Comparison of ENCODE assay signal across 26 cellular contexts in genomic region chr4:159780196-159780922, GRCh38.
"Had no signal": no experiment of that assay in that cellular context is flagged by ENCODE, and none has a peak within 500 bp of the region (broad histone marks: within the 10 kb centered on the region; RNA-seq: fewer than 3 reads in every experiment).

No MANE protein-coding gene starts in this region.

- H3K36me3 ChIP-seq: colonic mucosa, esophagus muscularis mucosa, esophagus squamous epithelium, gastrocnemius medialis, gastroesophageal sphincter, heart left ventricle, heart right ventricle had no signal

- ATAC-seq: effector memory CD8-positive, alpha-beta T cell; esophagus mucosa; foreskin keratinocyte; gastrocnemius medialis; gastroesophageal sphincter; heart left ventricle; heart right ventricle had no signal

- H3K27me3 ChIP-seq: colonic mucosa, esophagus muscularis mucosa, esophagus squamous epithelium, foreskin keratinocyte, gastrocnemius medialis, gastroesophageal sphincter, heart left ventricle, heart right ventricle, hepatocyte had no signal

- DNase-seq: colonic mucosa; cortex of kidney; dermis blood vessel endothelial cell; dorsolateral prefrontal cortex; effector CD4-positive, alpha-beta T cell; effector CD8-positive, alpha-beta T cell; effector memory CD4-positive, alpha-beta T cell; effector memory CD8-positive, alpha-beta T cell; endodermal cell; erythroblast; esophagus squamous epithelium; foreskin fibroblast; foreskin keratinocyte; foreskin melanocyte; gastrocnemius medialis; glutamatergic neuron; head of caudate nucleus; heart left ventricle; heart right ventricle had no signal

- H3K4me3 ChIP-seq: colonic mucosa, coronary artery, dorsolateral prefrontal cortex, esophagus muscularis mucosa, esophagus squamous epithelium, gastrocnemius medialis, gastroesophageal sphincter, heart left ventricle, heart right ventricle, hepatocyte had no signal

- H3K27ac Mint-ChIP-seq: dendritic cell treated with granulocyte-macrophage colony-stimulating factor and Interleukin-4, amounts not matched to agents 40 ng/mL and 50 ng/mL, for 4 days; effector memory CD8-positive, alpha-beta T cell; endodermal cell had no signal

- H3K9me3 Mint-ChIP-seq: dendritic cell treated with granulocyte-macrophage colony-stimulating factor and Interleukin-4, amounts not matched to agents 40 ng/mL and 50 ng/mL, for 4 days; endodermal cell had no signal

- H3K4me3 Mint-ChIP-seq: dendritic cell treated with granulocyte-macrophage colony-stimulating factor and Interleukin-4, amounts not matched to agents 40 ng/mL and 50 ng/mL, for 4 days; effector memory CD8-positive, alpha-beta T cell; endodermal cell had no signal

- H3K27me3 Mint-ChIP-seq: dendritic cell treated with granulocyte-macrophage colony-stimulating factor and Interleukin-4, amounts not matched to agents 40 ng/mL and 50 ng/mL, for 4 days; effector memory CD8-positive, alpha-beta T cell had no signal

- H3K27ac ChIP-seq: colonic mucosa, coronary artery, dorsolateral prefrontal cortex, epithelial cell of prostate, esophagus muscularis mucosa, esophagus squamous epithelium, foreskin keratinocyte, gastrocnemius medialis, gastroesophageal sphincter, heart left ventricle, heart right ventricle, hepatocyte had no signal

- H3K4me1 ChIP-seq: colonic mucosa, esophagus muscularis mucosa, esophagus squamous epithelium, foreskin keratinocyte, gastrocnemius medialis, gastroesophageal sphincter, heart left ventricle, heart right ventricle had no signal

- H3K9me3 ChIP-seq: colonic mucosa, esophagus muscularis mucosa, esophagus squamous epithelium, gastrocnemius medialis, gastroesophageal sphincter, heart left ventricle had no signal
